In the genomic region with DNA sequence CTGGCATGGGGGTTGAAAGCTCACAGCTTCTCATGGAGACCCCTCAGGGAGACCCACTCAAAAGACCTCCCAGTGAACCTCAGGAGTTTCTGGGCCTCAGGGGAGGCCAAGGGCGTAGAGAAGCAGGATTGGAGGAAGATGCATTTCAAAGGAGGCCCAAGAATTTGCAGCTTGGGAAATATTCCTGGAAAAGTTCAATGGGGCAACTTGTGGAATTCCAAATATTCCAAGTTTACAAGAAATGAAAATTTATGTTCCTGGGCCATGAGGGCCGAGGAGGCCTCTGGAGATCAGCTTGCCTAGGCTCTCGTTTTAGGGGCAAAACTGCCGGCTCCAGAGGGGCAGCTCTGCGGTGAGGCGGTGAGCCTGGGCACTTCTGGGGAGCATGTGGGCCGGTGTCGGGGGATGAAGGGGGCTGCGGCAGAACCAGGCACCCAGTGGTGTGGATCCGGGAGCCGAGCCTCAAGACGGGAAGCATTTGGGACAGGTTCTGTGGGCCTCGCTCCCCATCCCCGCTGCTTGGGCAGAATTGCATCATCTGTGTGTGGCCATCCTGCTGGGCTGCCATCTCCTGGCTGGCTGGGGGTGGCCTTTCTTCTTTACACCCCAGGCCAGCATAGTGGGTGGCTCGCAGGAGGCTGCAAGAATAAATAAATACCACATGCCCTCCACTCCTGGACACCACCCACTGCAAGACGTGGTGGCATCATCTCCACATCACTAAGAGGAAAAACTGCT, we compare ENCODE assay signal across 16 cellular contexts. TPM values are rescaled to one million over a fixed set of nuclear protein-coding genes. Genes with fewer than 3 reads are reported as not detected.
DNase-seq lines count a peak whose midpoint lies in the region; ATAC-seq and TF ChIP-seq lines count a peak whose summit lies in the region.
"Had no signal": no experiment of that assay in that cellular context is flagged by ENCODE, and none has a peak within 500 bp of the region (broad histone marks: within the 10 kb centered on the region; RNA-seq: fewer than 3 reads in every experiment).

No MANE protein-coding gene starts in this region.

- ATAC-seq in GM18858 (IDR thresholded peaks at IDR 0.05; ENCODE audit: unreplicated experiment) (no peak), HG02884 (IDR thresholded peaks at IDR 0.05; ENCODE audit: unreplicated experiment) (no peak)

- no peaks in the 10 kb centered on the region for H3K79me2 ChIP-seq in ACC112 (ENCODE audit: control insufficient read depth, insufficient read depth, low read length, unreplicated experiment)

- H3K4me1 Mint-ChIP-seq in HFFc6 (ENCODE audit: low read depth), result peaks cover 19% of the 10 kb centered on the region

- no peak overlapping the region for H3K27ac ChIP-seq in ACC112 (ENCODE audit: low read depth, low read length)

- H3K36me3 ChIP-seq in ACC112 (ENCODE audit: insufficient read depth, low read length), result no peaks in the 10 kb centered on the region
- H3K36me3 ChIP-seq: upper lobe of left lung had no signal

- peaks cover 7% of the 10 kb centered on the region for H3K9me3 Mint-ChIP-seq in HFFc6

- no peak for DNase-seq in HFFc6
- peak; percentile 29 for DNase-seq in dedifferentiated amniotic fluid mesenchymal stem cell (ENCODE audit: extremely low spot score)
- peak; percentile 45 for DNase-seq in myocyte (ENCODE audit: low read depth)
- DNase-seq in DMS53 (lab: John Stamatoyannopoulos, UW), result no peak
- no peak for DNase-seq in stimulated activated CD4-positive, alpha-beta T cell treated with anti-CD3 and anti-CD28 coated beads, Interleukin-2, amount 100 ng/mL, for 48 hours
- DNase-seq: activated effector memory CD4-positive, alpha-beta T cell treated with Interleukin-2 at 50 U/mL for 16 hours; head of caudate nucleus; NCI-H1694 treated with DMSO at 0.1 percent for 48 hours; NCI-H524; nucleus accumbens; stimulated activated naive CD4-positive, alpha-beta T cell treated with Interleukin-2 at 50 U/mL for 16 hours had no signal

- no peak for TF ChIP-seq CTCF in HFFc6 (IDR thresholded peaks at IDR 0.05)

- H3K27ac Mint-ChIP-seq in HFFc6, result peak overlapping the region; percentile 43; the same call in 1 of the 2 replicates

- peak overlapping the region; percentile 53 for H2AFZ ChIP-seq in ACC112 (ENCODE audit: low read length, unreplicated experiment)

- H3K27me3 ChIP-seq in ACC112 (ENCODE audit: insufficient read depth, low read length), result no peaks in the 10 kb centered on the region
- H3K27me3 ChIP-seq: upper lobe of left lung had no signal

- H3K27me3 Mint-ChIP-seq in HFFc6 (ENCODE audit: insufficient read depth), result peaks cover 31% of the 10 kb centered on the region

- no peaks in the 10 kb centered on the region for H3K36me3 Mint-ChIP-seq in HFFc6 (ENCODE audit: low read depth)

- peaks cover 16% of the 10 kb centered on the region for H3K4me1 ChIP-seq in ACC112 (ENCODE audit: control insufficient read depth, insufficient read depth, low read length, unreplicated experiment)

- H3K4me3 ChIP-seq in ACC112 (ENCODE audit: low read depth, low read length), result no peak overlapping the region
- H3K4me3 ChIP-seq: upper lobe of left lung had no signal

- H3K4me3 Mint-ChIP-seq in HFFc6, result 0 out of 2 replicates have a peak overlapping the region, but pooled peaks have one; percentile 24

RNA-seq across cellular contexts. Expression of gene GPR78, which starts 54.6 kb away (rescaled TPM):
- total RNA-seq in HFFc6 (2021; fragmentation: NEBNext Ultra II Directional; extraction: Animal tissue kit (Norgen Biotek cat#: 25700)), result under 1 TPM in 4 of 6 experiments, not detected in 2; 0.05 to 0.14 (median 0.09) TPM
- 0.36 and 0.51 TPM in 2 replicates for total RNA-seq in myocyte
- 0.63 TPM for polyA plus RNA-seq in myocyte (2012)
- total RNA-seq: OCI-LY7 had no signal

Comparison
In these comparisons a context has a peak if more than half of its experiments do, and no peak if none do; other contexts are left out.
1. DNase-seq: peak in dedifferentiated amniotic fluid mesenchymal stem cell (single experiment) and myocyte (single experiment); none in HFFc6 (single experiment), DMS53 (single experiment) and stimulated activated CD4-positive, alpha-beta T cell treated with anti-CD3 and anti-CD28 coated beads, Interleukin-2, amount 100 ng/mL, for 48 hours (0 of 2).